In genomic region chr11:82864268-82864667, GRCh38 we compare ENCODE assay signal across 9 cellular contexts. TPM values are rescaled to one million over a fixed set of nuclear protein-coding genes. Genes with fewer than 3 reads are reported as not detected.
DNase-seq lines count a peak whose midpoint lies in the region; ATAC-seq, FAIRE-seq and TF ChIP-seq lines count a peak whose summit lies in the region.
"Had no signal": no experiment of that assay in that cellular context is flagged by ENCODE, and none has a peak within 500 bp of the region (broad histone marks: within the 10 kb centered on the region; RNA-seq: fewer than 3 reads in every experiment).

No MANE protein-coding gene starts in this region.

- no peak overlapping the region for H3K4me3 Mint-ChIP-seq in activated naive CD4-positive, alpha-beta T cell treated with anti-CD3 and anti-CD28 coated beads, Interleukin-2, amount 10 ng/mL, durations not matched to agents 7 days and 5 days

- H3K27ac ChIP-seq in HEK293 (ENCODE audit: extremely low read depth, low read depth, low read length): no peak overlapping the region
- no peak overlapping the region for H3K27ac ChIP-seq in left ventricle myocardium inferior (replicated peaks)
- H3K27ac ChIP-seq: skin epidermis had no signal

- POLR2A ChIA-PET in HEK293 (lab: Yijun Ruan, JAX): no interaction called here

- H3K9me3 ChIP-seq in HEK293 (ENCODE audit: control insufficient read depth, insufficient read depth, low read depth, low read length) (no peaks in the 10 kb centered on the region), left ventricle myocardium inferior (replicated peaks) (no peaks in the 10 kb centered on the region)

- H3K9me3 Mint-ChIP-seq in activated naive CD4-positive, alpha-beta T cell treated with anti-CD3 and anti-CD28 coated beads, Interleukin-2, amount 10 ng/mL, durations not matched to agents 7 days and 5 days: no peaks in the 10 kb centered on the region

- TF ChIP-seq CTCF in D721Med (IDR thresholded peaks at IDR 0.05; ENCODE audit: insufficient read depth, missing control alignments) (peak; percentile 84), HEK293 (tag by site-specific recombination; IDR thresholded peaks at IDR 0.05) (peak; percentile 19; the same call in 1 of the 2 replicates), left ventricle myocardium inferior (IDR thresholded peaks at IDR 0.05; ENCODE audit: borderline replicate concordance) (peak; percentile 62)

- no peaks in the 10 kb centered on the region for H3K36me3 ChIP-seq in HEK293 (ENCODE audit: control insufficient read depth in 2 of 2, insufficient read depth in 1 of 2, low read length in 2 of 2)
- H3K36me3 ChIP-seq in left ventricle myocardium inferior: no peaks in the 10 kb centered on the region

- no peak for FAIRE-seq in D721Med (lab: Jason Lieb, UNC)

- H3K4me1 Mint-ChIP-seq in activated naive CD4-positive, alpha-beta T cell treated with anti-CD3 and anti-CD28 coated beads, Interleukin-2, amount 10 ng/mL, durations not matched to agents 7 days and 5 days: peaks cover 6% of the 10 kb centered on the region

- ATAC-seq in sciatic nerve: peak; percentile 95
- no peak for ATAC-seq in HG03025 (IDR thresholded peaks at IDR 0.05; ENCODE audit: low FRiP score, unreplicated experiment)

- H3K36me3 Mint-ChIP-seq in activated naive CD4-positive, alpha-beta T cell treated with anti-CD3 and anti-CD28 coated beads, Interleukin-2, amount 10 ng/mL, durations not matched to agents 7 days and 5 days: no peaks in the 10 kb centered on the region

- H3K27me3 ChIP-seq in left ventricle myocardium inferior (ENCODE audit: low read depth): no peaks in the 10 kb centered on the region

- intact Hi-C loops in left ventricle myocardium inferior (cut with micrococcal nuclease) (no loop called here), sciatic nerve (cut with DNase I) (loop anchor here (5.0 kb wide), 1 partner anchor 137 kb away; no protein-coding TSS in a partner anchor)

- no peak overlapping the region for H3K27ac Mint-ChIP-seq in activated naive CD4-positive, alpha-beta T cell treated with anti-CD3 and anti-CD28 coated beads, Interleukin-2, amount 10 ng/mL, durations not matched to agents 7 days and 5 days

- CTCF ChIA-PET in HEK293 (lab: Yijun Ruan, JAX): interaction anchor here (0.5 to 4.6 kb wide), 8 partner anchors 12 to 630 kb away, joined by 3 to 40 read pairs (median 4); no protein-coding TSS in a partner anchor
- CTCF ChIA-PET in activated naive CD4-positive, alpha-beta T cell treated with anti-CD3 and anti-CD28 coated beads, Interleukin-2, amount 10 ng/mL, durations not matched to agents 7 days and 5 days (lab: Charles Lee): interaction anchor here (2.8 kb wide), 1 partner anchor 146 kb away, joined by 11 read pairs; no protein-coding TSS in a partner anchor

- DNase-seq in D721Med (ENCODE audit: insufficient read length, low spot score): no peak
- DNase-seq in NCI-H748 (lab: John Stamatoyannopoulos, UW; ENCODE audit: unreplicated experiment): peak; percentile 48
- DNase-seq in activated naive CD4-positive, alpha-beta T cell treated with anti-CD3 and anti-CD28 coated beads, Interleukin-2, amount 10 ng/mL, durations not matched to agents 7 days and 5 days: peak; percentile 57
- DNase-seq in left ventricle myocardium inferior: peak; percentile 20
- DNase-seq in sciatic nerve (ENCODE audit: low spot score): peak; percentile 69
- DNase-seq in KG1 (lab: John Stamatoyannopoulos, UW): no peak

- peaks cover 8% of the 10 kb centered on the region for H3K27me3 Mint-ChIP-seq in activated naive CD4-positive, alpha-beta T cell treated with anti-CD3 and anti-CD28 coated beads, Interleukin-2, amount 10 ng/mL, durations not matched to agents 7 days and 5 days

- H3K4me1 ChIP-seq in HEK293 (ENCODE audit: control insufficient read depth, insufficient read depth, low read length): no peaks in the 10 kb centered on the region; the same call in 1 of the 2 replicates
- H3K4me1 ChIP-seq in left ventricle myocardium inferior: peaks cover 26% of the 10 kb centered on the region

- H3K4me3 ChIP-seq in HEK293 (ENCODE audit: low read depth, low read length): no peak overlapping the region
- H3K4me3 ChIP-seq in left ventricle myocardium inferior: no peak overlapping the region
- H3K4me3 ChIP-seq: skin epidermis had no signal

TF ChIP-seq in HEK293, 187 proteins besides CTCF, POLR2A, EP300 and RAD21:
- TF ChIP-seq ZNF654 (tag by site-specific recombination; IDR thresholded peaks at IDR 0.05; ENCODE audit: low read depth) (peak; percentile 27), ZBTB17 (tag by site-specific recombination; IDR thresholded peaks at IDR 0.05) (0 out of 2 replicates have a peak, but pooled peaks have one; percentile 18), ZNF692 (tag by site-specific recombination; IDR thresholded peaks at IDR 0.05) (peak; percentile 48; the same call in 1 of the 2 replicates), ZFHX2 (tag by site-specific recombination; conservative IDR thresholded peaks at IDR 0.05) (no peak)
TF ChIP-seq in HEK293: peak in this region for 3.

RNA-seq across cellular contexts. Expression of gene PRCP, which starts 36.0 kb away (rescaled TPM):
- 40.2 TPM for total RNA-seq in left ventricle myocardium inferior
- total RNA-seq in sciatic nerve: 82.7 TPM

RNA-seq across cellular contexts. Expression of gene DDIAS, which starts 37.3 kb away (rescaled TPM):
- total RNA-seq in left ventricle myocardium inferior: 0.58 TPM
- 0.80 TPM for total RNA-seq in sciatic nerve

Comparison
In these comparisons a context has a peak if more than half of its experiments do, and no peak if none do; other contexts are left out.
1. DNase-seq: peak in NCI-H748 (single experiment), activated naive CD4-positive, alpha-beta T cell treated with anti-CD3 and anti-CD28 coated beads, Interleukin-2, amount 10 ng/mL, durations not matched to agents 7 days and 5 days (single experiment), left ventricle myocardium inferior (single experiment) and sciatic nerve (single experiment); none in D721Med (single experiment) and KG1 (single experiment).
2. CTCF ChIP-seq: peak in every context shown above with its lines; median percentile 84 in D721Med; 62 in left ventricle myocardium inferior; 19 in HEK293.